ENCODE assay signal across 22 cellular contexts in the genomic region with DNA sequence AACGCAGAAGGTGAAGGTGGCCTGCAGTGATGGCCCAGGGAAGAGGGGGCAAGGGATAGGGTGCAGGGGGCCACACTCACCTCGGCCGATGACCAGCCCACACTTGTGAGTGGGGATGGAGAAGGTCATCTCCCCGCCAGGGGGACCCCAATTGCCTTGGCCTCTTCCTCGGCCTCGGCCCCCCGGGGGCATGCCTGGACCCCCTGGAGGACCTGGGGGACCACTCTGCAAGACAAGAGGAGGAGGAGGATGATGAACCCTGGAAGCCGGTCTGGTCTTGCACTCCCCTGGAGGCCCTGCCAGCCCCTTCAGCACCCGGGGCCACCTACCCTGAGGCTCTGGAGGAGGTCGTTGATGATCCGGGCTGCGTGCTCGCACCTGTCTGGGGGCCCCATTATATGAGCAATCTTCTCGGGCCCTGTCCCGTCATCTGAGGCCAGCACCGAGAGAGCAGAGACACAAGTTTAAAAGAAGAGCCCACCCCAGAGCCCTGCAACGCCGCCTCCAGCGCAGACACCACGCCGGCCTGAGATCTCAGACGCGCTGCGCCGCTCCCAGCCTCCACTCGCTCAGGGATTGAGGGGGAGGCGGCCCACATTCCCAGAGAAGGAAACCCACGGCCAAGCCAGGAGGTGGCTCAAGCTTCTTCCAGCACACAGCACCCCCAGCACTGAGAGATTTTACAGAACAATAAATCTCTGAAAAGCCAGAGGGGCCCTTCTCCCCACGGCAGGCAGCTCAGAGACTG. TPM values are rescaled to one million over a fixed set of nuclear protein-coding genes. Genes with fewer than 3 reads are reported as not detected.
DNase-seq lines count a peak whose midpoint lies in the region; ATAC-seq and TF ChIP-seq lines count a peak whose summit lies in the region.
"Had no signal": no experiment of that assay in that cellular context is flagged by ENCODE, and none has a peak within 500 bp of the region (broad histone marks: within the 10 kb centered on the region; RNA-seq: fewer than 3 reads in every experiment).

No MANE protein-coding gene starts in this region.

- no peak for TF ChIP-seq EP300 in SK-N-SH (IDR thresholded peaks at IDR 0.05; ENCODE audit: borderline replicate concordance in 1 of 2, low read depth in 1 of 2, low read length in 1 of 2)

- H3K4me2 ChIP-seq in SK-N-SH, result no peak overlapping the region
- no peak overlapping the region for H3K4me2 ChIP-seq in Karpas-422 (ENCODE audit: low read depth, low read length, poor library complexity, severe bottlenecking)
- H3K4me2 ChIP-seq: BLaER1, KMS-11 had no signal

- H3K9me2 ChIP-seq in SK-N-SH (no peaks in the 10 kb centered on the region), Karpas-422 (replicated peaks; ENCODE audit: insufficient read depth, low read length) (no peaks in the 10 kb centered on the region)

- no peak overlapping the region; a peak in 1 of 4 replicates for H3K27ac ChIP-seq in SK-N-SH (ENCODE audit: low read depth in 2 of 2, low read length in 1 of 2)
- H3K27ac ChIP-seq in Karpas-422 (ENCODE audit: low read length), result no peak overlapping the region
- peak overlapping the region; percentile 23 for H3K27ac ChIP-seq in cingulate gyrus (ENCODE audit: low read depth, low read length)
- H3K27ac ChIP-seq: 22Rv1, BLaER1, KMS-11 had no signal

- H3K36me3 ChIP-seq in SK-N-SH (replicated peaks in 1 of 2; ENCODE audit: control insufficient read depth in 1 of 2, insufficient read depth in 2 of 2, low read length in 1 of 2) (peaks cover 27 to 77% of the 10 kb centered on the region in 2 experiments), Karpas-422 (ENCODE audit: insufficient read depth, low read length) (peaks cover 27% of the 10 kb centered on the region)

- H4K20me1 ChIP-seq in SK-N-SH (ENCODE audit: insufficient read depth), result peaks cover 44% of the 10 kb centered on the region
- H4K20me1 ChIP-seq in Karpas-422 (ENCODE audit: insufficient read depth, low read depth, low read length), result peaks cover 49% of the 10 kb centered on the region

- H3K79me2 ChIP-seq in SK-N-SH (ENCODE audit: insufficient read depth) (peaks cover 38% of the 10 kb centered on the region), Karpas-422 (ENCODE audit: low read length) (peaks cover 22% of the 10 kb centered on the region)

- ATAC-seq in SK-N-SH treated with all-trans-retinoic acid at 6 μM for 48 hours (no peak), GM18907 (IDR thresholded peaks at IDR 0.05; ENCODE audit: unreplicated experiment) (no peak)
- ATAC-seq in stimulated activated effector memory CD8-positive, alpha-beta T cell treated with anti-CD3 and anti-CD28 coated beads, Interleukin-12 subunit alpha, Interleukin-12 subunit beta, amount 100 ng/mL, for 72 hours, result no peak
- no peak for ATAC-seq in activated CD8-positive, alpha-beta memory T cell treated with anti-CD3 and anti-CD28 coated beads, Interleukin-2, amount 10 ng/mL, durations not matched to agents 7 days and 5 days

- H3K9me3 ChIP-seq in SK-N-SH (no peaks in the 10 kb centered on the region), Karpas-422 (ENCODE audit: low read length) (no peaks in the 10 kb centered on the region)
- H3K9me3 ChIP-seq: BLaER1, Caco-2 had no signal

- no peaks in the 10 kb centered on the region for H3K27me3 Mint-ChIP-seq in activated CD8-positive, alpha-beta memory T cell treated with anti-CD3 and anti-CD28 coated beads, Interleukin-2, amount 10 ng/mL, durations not matched to agents 7 days and 5 days
- H3K27me3 Mint-ChIP-seq: CD4-positive, alpha-beta memory T cell had no signal

- TF ChIP-seq CTCF in SK-N-SH (IDR thresholded peaks at IDR 0.05), result no peak

- WGBS in SK-N-SH (ENCODE audit: low lambda C conversion rate), result 97% methylated on average over 23 of the region's 29 CpGs

- H3K9ac ChIP-seq in SK-N-SH (no peak overlapping the region), Karpas-422 (ENCODE audit: low read length) (no peak overlapping the region)
- H3K9ac ChIP-seq: BLaER1, KMS-11 had no signal

- H3K27ac Mint-ChIP-seq in stimulated activated effector memory CD8-positive, alpha-beta T cell treated with anti-CD3 and anti-CD28 coated beads, Interleukin-12 subunit alpha, Interleukin-12 subunit beta, amount 100 ng/mL, for 72 hours, result peak overlapping the region; percentile 40
- H3K27ac Mint-ChIP-seq in activated CD8-positive, alpha-beta memory T cell treated with anti-CD3 and anti-CD28 coated beads, Interleukin-2, amount 10 ng/mL, durations not matched to agents 7 days and 5 days, result no peak overlapping the region
- H3K27ac Mint-ChIP-seq: CD4-positive, alpha-beta memory T cell had no signal

- CTCF ChIA-PET in SK-N-SH (lab: Yijun Ruan, JAX), result interaction anchor here (0.6 to 1.1 kb wide), 2 partner anchors 24 to 321 kb away, joined by 3 read pairs; partner anchors contain the start of gene GTF2F1
- CTCF ChIA-PET in activated CD8-positive, alpha-beta memory T cell treated with anti-CD3 and anti-CD28 coated beads, Interleukin-2, amount 10 ng/mL, durations not matched to agents 7 days and 5 days (lab: Charles Lee), result interaction anchor here (1.1 kb wide), 1 partner anchor 65 kb away, joined by 3 read pairs; the partner anchor contains the start of gene DENND1C

- H3K27me3 ChIP-seq in SK-N-SH (ENCODE audit: insufficient read depth), result no peaks in the 10 kb centered on the region
- no peaks in the 10 kb centered on the region for H3K27me3 ChIP-seq in Karpas-422 (ENCODE audit: low read length)
- H3K27me3 ChIP-seq: BLaER1 had no signal

- H3F3A ChIP-seq in SK-N-SH (replicated peaks; ENCODE audit: insufficient read depth), result no peaks in the 10 kb centered on the region

- DNase-seq in SK-N-SH (peak; percentile 18), Karpas-422 (peak; percentile 36), iPS-NIHi11 (ENCODE audit: low spot score) (no peak)
- DNase-seq in stimulated activated effector memory CD8-positive, alpha-beta T cell treated with anti-CD3 and anti-CD28 coated beads, Interleukin-12 subunit alpha, Interleukin-12 subunit beta, amount 100 ng/mL, for 72 hours (ENCODE audit: low spot score in 2 of 2), result no peak
- DNase-seq in activated CD8-positive, alpha-beta memory T cell treated with anti-CD3 and anti-CD28 coated beads, Interleukin-2, amount 10 ng/mL, durations not matched to agents 7 days and 5 days, result no peak
- DNase-seq: CD4-positive, alpha-beta memory T cell; H9; NCI-H1105; NCI-H1694; NCI-H2081 treated with DMSO at 0.1 percent for 48 hours; NCI-H2171 treated with DMSO at 0.1 percent for 48 hours; NCI-H526; Right ventricle myocardium superior; SW 1271 had no signal

- no peak for TF ChIP-seq RAD21 in SK-N-SH (IDR thresholded peaks at IDR 0.05; ENCODE audit: low read length)

- H3K4me1 Mint-ChIP-seq in stimulated activated effector memory CD8-positive, alpha-beta T cell treated with anti-CD3 and anti-CD28 coated beads, Interleukin-12 subunit alpha, Interleukin-12 subunit beta, amount 100 ng/mL, for 72 hours, result peaks cover 11% of the 10 kb centered on the region
- peaks cover 4% of the 10 kb centered on the region for H3K4me1 Mint-ChIP-seq in activated CD8-positive, alpha-beta memory T cell treated with anti-CD3 and anti-CD28 coated beads, Interleukin-2, amount 10 ng/mL, durations not matched to agents 7 days and 5 days

- H3K4me1 ChIP-seq in SK-N-SH (ENCODE audit: control insufficient read depth in 1 of 2, insufficient read depth in 2 of 2, low read depth in 1 of 2, low read length in 1 of 2) (no peaks in the 10 kb centered on the region; a peak in 1 of 4 replicates), Karpas-422 (ENCODE audit: low read length) (no peaks in the 10 kb centered on the region)
- H3K4me1 ChIP-seq: Caco-2 had no signal

- H3K4me3 Mint-ChIP-seq in stimulated activated effector memory CD8-positive, alpha-beta T cell treated with anti-CD3 and anti-CD28 coated beads, Interleukin-12 subunit alpha, Interleukin-12 subunit beta, amount 100 ng/mL, for 72 hours, result no peak overlapping the region
- no peak overlapping the region for H3K4me3 Mint-ChIP-seq in activated CD8-positive, alpha-beta memory T cell treated with anti-CD3 and anti-CD28 coated beads, Interleukin-2, amount 10 ng/mL, durations not matched to agents 7 days and 5 days
- H3K4me3 Mint-ChIP-seq: CD4-positive, alpha-beta memory T cell; H9 had no signal

- H3K4me3 ChIP-seq in SK-N-SH (ENCODE audit: low read depth in 2 of 2, low read length in 1 of 2) (no peak overlapping the region), Karpas-422 (ENCODE audit: low read length) (no peak overlapping the region)
- H3K4me3 ChIP-seq: BLaER1 had no signal

- H2AFZ ChIP-seq in SK-N-SH (ENCODE audit: low read depth) (no peak overlapping the region), Karpas-422 (ENCODE audit: low read length) (no peak overlapping the region)

- H3K9me3 Mint-ChIP-seq in stimulated activated effector memory CD8-positive, alpha-beta T cell treated with anti-CD3 and anti-CD28 coated beads, Interleukin-12 subunit alpha, Interleukin-12 subunit beta, amount 100 ng/mL, for 72 hours, result no peaks in the 10 kb centered on the region
- H3K9me3 Mint-ChIP-seq in activated CD8-positive, alpha-beta memory T cell treated with anti-CD3 and anti-CD28 coated beads, Interleukin-2, amount 10 ng/mL, durations not matched to agents 7 days and 5 days (ENCODE audit: low read depth), result no peaks in the 10 kb centered on the region
- H3K9me3 Mint-ChIP-seq: H9 had no signal

- peaks cover 99% of the 10 kb centered on the region for H3K36me3 Mint-ChIP-seq in stimulated activated effector memory CD8-positive, alpha-beta T cell treated with anti-CD3 and anti-CD28 coated beads, Interleukin-12 subunit alpha, Interleukin-12 subunit beta, amount 100 ng/mL, for 72 hours
- H3K36me3 Mint-ChIP-seq in activated CD8-positive, alpha-beta memory T cell treated with anti-CD3 and anti-CD28 coated beads, Interleukin-2, amount 10 ng/mL, durations not matched to agents 7 days and 5 days, result peaks cover 37% of the 10 kb centered on the region

- POLR2A ChIA-PET in SK-N-SH (lab: Yijun Ruan, JAX), result no interaction called here

RNA-seq across cellular contexts. Expression of gene KHSRP, which starts 7.8 kb away (rescaled TPM):
- polyA plus RNA-seq in SK-N-SH (2012; rRNA removed), result 57.1 and 96.8 TPM in 2 replicates
- polyA plus RNA-seq in SK-N-SH (2012; cell fraction: cytosol; rRNA removed), result 50.4 and 82.3 TPM in 2 replicates
- 78.4 and 95.7 TPM in 2 replicates for polyA plus RNA-seq in SK-N-SH (2012; cell fraction: nucleus; rRNA removed)
- total RNA-seq in Karpas-422 (2014; rRNA removed; shearing (Covaris generic); ENCODE audit: low replicate concordance), result 94.5 and 217 TPM in 2 replicates
- 100 to 1,000 TPM; 341 to 364 TPM for total RNA-seq in activated CD8-positive, alpha-beta memory T cell treated with anti-CD3 and anti-CD28 coated beads, Interleukin-2, amount 10 ng/mL, durations not matched to agents 7 days and 5 days

RNA-seq across cellular contexts. Expression of gene SLC25A41, which starts 16.7 kb away (rescaled TPM):
- polyA plus RNA-seq in SK-N-SH (2012; rRNA removed), result 0.06 and 0.12 TPM in 2 replicates
- polyA plus RNA-seq in SK-N-SH (2012; cell fraction: cytosol; rRNA removed), result 0.03 and 0.05 TPM in 2 replicates
- polyA plus RNA-seq in SK-N-SH (2012; cell fraction: nucleus; rRNA removed), result 0.25 and 0.31 TPM in 2 replicates
- 1.4 TPM in 1 of 2 replicates, not detected in the other for total RNA-seq in Karpas-422 (2014; rRNA removed; shearing (Covaris generic); ENCODE audit: low replicate concordance)
- under 1 TPM; 0.44 to 0.52 TPM for total RNA-seq in activated CD8-positive, alpha-beta memory T cell treated with anti-CD3 and anti-CD28 coated beads, Interleukin-2, amount 10 ng/mL, durations not matched to agents 7 days and 5 days
- total RNA-seq: Caco-2; CD4-positive, alpha-beta memory T cell; OCI-LY7; Right ventricle myocardium superior had no signal
- polyA plus RNA-seq: CD4-positive, alpha-beta memory T cell had no signal

RNA-seq across cellular contexts. Expression of gene GTF2F1, which starts 23.9 kb away (rescaled TPM):
- polyA plus RNA-seq in SK-N-SH (2012; rRNA removed), result 80.1 and 104 TPM in 2 replicates
- 86.3 and 98.8 TPM in 2 replicates for polyA plus RNA-seq in SK-N-SH (2012; cell fraction: cytosol; rRNA removed)
- 107 and 113 TPM in 2 replicates for polyA plus RNA-seq in SK-N-SH (2012; cell fraction: nucleus; rRNA removed)
- 18.2 and 35.4 TPM in 2 replicates for total RNA-seq in Karpas-422 (2014; rRNA removed; shearing (Covaris generic); ENCODE audit: low replicate concordance)
- total RNA-seq in activated CD8-positive, alpha-beta memory T cell treated with anti-CD3 and anti-CD28 coated beads, Interleukin-2, amount 10 ng/mL, durations not matched to agents 7 days and 5 days, result 10 to 100 TPM; 64.7 to 77.4 TPM

RNA-seq across cellular contexts. Expression of gene PSPN, which starts 41.1 kb away (rescaled TPM):
- 0.41 and 0.59 TPM in 2 replicates for polyA plus RNA-seq in SK-N-SH (2012; rRNA removed)
- polyA plus RNA-seq in SK-N-SH (2012; cell fraction: cytosol; rRNA removed), result 0.32 and 0.38 TPM in 2 replicates
- polyA plus RNA-seq in SK-N-SH (2012; cell fraction: nucleus; rRNA removed), result 0.74 and 0.88 TPM in 2 replicates
- total RNA-seq in Karpas-422 (2014; rRNA removed; shearing (Covaris generic); ENCODE audit: low replicate concordance), result 0.76 and 1.0 TPM in 2 replicates
- total RNA-seq in activated CD8-positive, alpha-beta memory T cell treated with anti-CD3 and anti-CD28 coated beads, Interleukin-2, amount 10 ng/mL, durations not matched to agents 7 days and 5 days, result 1 to 10 TPM; 1.8 to 2.6 TPM

RNA-seq across cellular contexts. Expression of gene SLC25A23, which starts 42.8 kb away (rescaled TPM):
- 9.4 and 10.9 TPM in 2 replicates for polyA plus RNA-seq in SK-N-SH (2012; rRNA removed)
- polyA plus RNA-seq in SK-N-SH (2012; cell fraction: cytosol; rRNA removed), result 6.3 and 9.1 TPM in 2 replicates
- 27.1 and 28.0 TPM in 2 replicates for polyA plus RNA-seq in SK-N-SH (2012; cell fraction: nucleus; rRNA removed)
- total RNA-seq in Karpas-422 (2014; rRNA removed; shearing (Covaris generic); ENCODE audit: low replicate concordance), result 32.1 and 44.7 TPM in 2 replicates
- 10 to 100 TPM; 25.2 to 27.9 TPM for total RNA-seq in activated CD8-positive, alpha-beta memory T cell treated with anti-CD3 and anti-CD28 coated beads, Interleukin-2, amount 10 ng/mL, durations not matched to agents 7 days and 5 days

Comparison
In these comparisons a context has a peak if more than half of its experiments do, and no peak if none do; other contexts are left out.
1. DNase-seq: peak in SK-N-SH (single experiment) and Karpas-422 (single experiment); none in stimulated activated effector memory CD8-positive, alpha-beta T cell treated with anti-CD3 and anti-CD28 coated beads, Interleukin-12 subunit alpha, Interleukin-12 subunit beta, amount 100 ng/mL, for 72 hours (0 of 2), iPS-NIHi11 (single experiment) and activated CD8-positive, alpha-beta memory T cell treated with anti-CD3 and anti-CD28 coated beads, Interleukin-2, amount 10 ng/mL, durations not matched to agents 7 days and 5 days (single experiment).